18 cellular contexts compared by ENCODE assay signal in genomic region chr5:40260351-40260750, GRCh38.
DNase-seq lines count a peak whose midpoint lies in the region; ATAC-seq, FAIRE-seq and TF ChIP-seq lines count a peak whose summit lies in the region.
"Had no signal": no experiment of that assay in that cellular context is flagged by ENCODE, and none has a peak within 500 bp of the region (broad histone marks: within the 10 kb centered on the region; RNA-seq: fewer than 3 reads in every experiment).

No MANE protein-coding gene starts in this region.

- FAIRE-seq in H54 (lab: Jason Lieb, UNC): peak; percentile 27
- FAIRE-seq in pancreas (lab: Jason Lieb, UNC): no peak
- FAIRE-seq: A549, HTR-8/SVneo had no signal

- H3K27ac ChIP-seq in body of pancreas (no peak overlapping the region), heart left ventricle (no peak overlapping the region), pancreas (no peak overlapping the region)
- H3K27ac ChIP-seq: A549 had no signal

- intact Hi-C loops in body of pancreas (cut with DNase I): no loop called here
- intact Hi-C loops in heart left ventricle (cut with DNase I): loop anchor here in 1 of 10 donors (10.0 kb wide), 1 partner anchor 54 kb away; no protein-coding TSS in a partner anchor
- intact Hi-C loops in pancreas (cut with DNase I): no loop called here

- H3K9me3 ChIP-seq in body of pancreas: no peaks in the 10 kb centered on the region
- no peaks in the 10 kb centered on the region for H3K9me3 ChIP-seq in heart left ventricle
- H3K9me3 ChIP-seq in pancreas: no peaks in the 10 kb centered on the region
- H3K9me3 ChIP-seq: A549, Caco-2 had no signal

- DNase-seq in H54 (ENCODE audit: insufficient read length, low spot score) (no peak), body of pancreas (peak; percentile 18 to 63 (median 41)), heart left ventricle (peak in 3 of 5 donors; percentile 23 to 57 (median 29)), pancreas (peak in 4 of 6 donors; percentile 3 to 31 (median 16))
- no peak for DNase-seq in activated T-cell treated with anti-CD3 and anti-CD28 coated beads, Interleukin-2, amount 50 U/mL, for 1 hour
- DNase-seq: Caco-2; DMS53; GOT3; NCI-H146; NCI-H2107; NCI-H226; NCI-H526 treated with DMSO at 0.1 percent for 48 hours; NK-92 treated with Interleukin-12 subunit alpha and Interleukin-12 subunit beta, amount 100 ng/mL, for 24 hours had no signal

- H3K27me3 ChIP-seq in body of pancreas (no peaks in the 10 kb centered on the region), heart left ventricle (no peaks in the 10 kb centered on the region), pancreas (no peaks in the 10 kb centered on the region)

- TF ChIP-seq CTCF in body of pancreas (IDR thresholded peaks at IDR 0.05): no peak
- TF ChIP-seq CTCF in heart left ventricle (IDR thresholded peaks at IDR 0.05): no peak
- TF ChIP-seq CTCF in pancreas (IDR thresholded peaks at IDR 0.05): no peak

- no peak for TF ChIP-seq POLR2A in H54 (IDR thresholded peaks at IDR 0.05; ENCODE audit: low read depth, low read length)
- no peak for TF ChIP-seq POLR2A in body of pancreas (IDR thresholded peaks at IDR 0.05)
- no peak for TF ChIP-seq POLR2A in heart left ventricle (IDR thresholded peaks at IDR 0.05)

- peaks cover 8% of the 10 kb centered on the region for H3K4me1 ChIP-seq in body of pancreas
- H3K4me1 ChIP-seq in heart left ventricle: peaks cover 0 to 22% (median 0%) of the 10 kb centered on the region in 12 donors
- peaks cover 0 to 5% (median 0%) of the 10 kb centered on the region in 3 donors for H3K4me1 ChIP-seq in pancreas
- H3K4me1 ChIP-seq: A549, Caco-2 had no signal

- ATAC-seq in body of pancreas: no peak
- no peak for ATAC-seq in heart left ventricle
- peak in 2 of 4 donors; percentile 29 to 51 for ATAC-seq in pancreas
- no peak for ATAC-seq in esophagus mucosa
- ATAC-seq in GM19023 (IDR thresholded peaks at IDR 0.05; ENCODE audit: unreplicated experiment): no peak
- no peak for ATAC-seq in GM21515 (IDR thresholded peaks at IDR 0.05; ENCODE audit: unreplicated experiment)
- ATAC-seq: A549 had no signal

- WGBS in body of pancreas, 2 donors: 12 to 18% methylated on average over 4 of the region's 4 CpGs
- WGBS in heart left ventricle, 4 donors: 64 to 71% (median 66%) methylated on average over 4 of the region's 4 CpGs
- 12 to 14% methylated on average over 4 of the region's 4 CpGs for WGBS in pancreas, 2 donors

- H3K4me3 ChIP-seq in body of pancreas (no peak overlapping the region), heart left ventricle (no peak overlapping the region), pancreas (no peak overlapping the region)
- H3K4me3 ChIP-seq: A549 had no signal

- H3K36me3 ChIP-seq in body of pancreas (replicated peaks in 1 of 2; ENCODE audit: insufficient read depth in 1 of 2, low read depth in 2 of 2) (no peaks in the 10 kb centered on the region), heart left ventricle (no peaks in the 10 kb centered on the region), pancreas (no peaks in the 10 kb centered on the region)

Comparison
In these comparisons a context has a peak if more than half of its experiments do, and no peak if none do; other contexts are left out.
1. DNase-seq: peak in body of pancreas (4 of 4), heart left ventricle (3 of 5) and pancreas (4 of 6); none in H54 (single experiment) and activated T-cell treated with anti-CD3 and anti-CD28 coated beads, Interleukin-2, amount 50 U/mL, for 1 hour (single experiment).